In genomic region chr6:235763-236360, GRCh38 we compare ENCODE assay signal across 7 cellular contexts. TPM values are rescaled to one million over a fixed set of nuclear protein-coding genes. Genes with fewer than 3 reads are reported as not detected.
DNase-seq lines count a peak whose midpoint lies in the region; ATAC-seq and TF ChIP-seq lines count a peak whose summit lies in the region.

No MANE protein-coding gene starts in this region.

- H3K79me2 ChIP-seq in hepatocyte, result no peaks in the 10 kb centered on the region

- no peak overlapping the region for H3K4me3 Mint-ChIP-seq in glutamatergic neuron (ENCODE audit: unreplicated experiment)

- peaks cover 3% of the 10 kb centered on the region for H3K9me3 Mint-ChIP-seq in glutamatergic neuron (ENCODE audit: unreplicated experiment)

- H3K4me1 ChIP-seq in HUES6 (ENCODE audit: control insufficient read depth, insufficient read depth, low read length) (peaks cover 6% of the 10 kb centered on the region; the same call in 1 of the 2 replicates), hepatocyte (ENCODE audit: insufficient read depth) (peaks cover 5% of the 10 kb centered on the region)

- H3K9me3 ChIP-seq in HUES6 (ENCODE audit: control insufficient read depth, insufficient read depth, low read depth, low read length), result no peaks in the 10 kb centered on the region
- no peaks in the 10 kb centered on the region for H3K9me3 ChIP-seq in hepatocyte (ENCODE audit: low read depth)

- peaks cover 7% of the 10 kb centered on the region for H3K4me1 Mint-ChIP-seq in glutamatergic neuron (ENCODE audit: low read depth, unreplicated experiment)

- no peaks in the 10 kb centered on the region for H4K20me1 ChIP-seq in hepatocyte (ENCODE audit: insufficient read depth, poor library complexity, severe bottlenecking)

- TF ChIP-seq CTCF in hepatocyte (IDR thresholded peaks at IDR 0.05; ENCODE audit: poor library complexity), result no peak
- TF ChIP-seq CTCF in glutamatergic neuron (IDR thresholded peaks at IDR 0.05; ENCODE audit: partially characterized antibody, unreplicated experiment), result no peak

- H3K27ac Mint-ChIP-seq in glutamatergic neuron (ENCODE audit: unreplicated experiment), result no peak overlapping the region

- ATAC-seq in GM19467 (IDR thresholded peaks at IDR 0.05; ENCODE audit: unreplicated experiment), result peak; percentile 69

- H3K27me3 Mint-ChIP-seq in glutamatergic neuron (ENCODE audit: unreplicated experiment), result peaks cover 1% of the 10 kb centered on the region

- H3K36me3 ChIP-seq in HUES6 (ENCODE audit: control insufficient read depth, insufficient read depth, low read length) (no peaks in the 10 kb centered on the region), hepatocyte (replicated peaks; ENCODE audit: insufficient read depth, low read depth) (no peaks in the 10 kb centered on the region)

- peak overlapping the region; percentile 76 for H2AFZ ChIP-seq in hepatocyte

- WGBS in hepatocyte (ENCODE audit: low lambda C conversion rate, missing lambda C conversion rate), result 4% methylated on average over 2 of the region's 2 CpGs

- no peak overlapping the region for H3K27ac ChIP-seq in HUES6 (ENCODE audit: low read depth, low read length)
- peak overlapping the region; percentile 14 for H3K27ac ChIP-seq in hepatocyte

- H3K36me3 Mint-ChIP-seq in glutamatergic neuron (ENCODE audit: unreplicated experiment), result no peaks in the 10 kb centered on the region

- peak overlapping the region; percentile 65 for H3K4me2 ChIP-seq in hepatocyte

- H3K9me2 ChIP-seq in hepatocyte (replicated peaks; ENCODE audit: insufficient read depth), result no peaks in the 10 kb centered on the region

- peak; percentile 70 to 72 for DNase-seq in activated T-cell treated with anti-CD3 and anti-CD28 coated beads, Interleukin-2, amount 50 U/mL, for 48 hours
- DNase-seq in hepatocyte (ENCODE audit: low spot score) (no peak), NCI-H187 (lab: John Stamatoyannopoulos, UW) (no peak), glutamatergic neuron (no peak)
- peak; percentile 80 for DNase-seq in stimulated activated CD4-positive, alpha-beta T cell treated with anti-CD3 and anti-CD28 coated beads, Interleukin-1b, Interleukin-23, amount 100 ng/mL, for 48 hours

- no peak overlapping the region for H3K9ac ChIP-seq in HUES6 (ENCODE audit: low read length)

- H3K4me3 ChIP-seq in HUES6 (ENCODE audit: low read depth, low read length) (peak overlapping the region; percentile 35), hepatocyte (peak overlapping the region; percentile 13)

- H3K27me3 ChIP-seq in HUES6 (ENCODE audit: control insufficient read depth, insufficient read depth, low read length), result no peaks in the 10 kb centered on the region
- no peaks in the 10 kb centered on the region for H3K27me3 ChIP-seq in hepatocyte

RNA-seq across cellular contexts. Expression of gene DUSP22, which starts 56.4 kb away (rescaled TPM):
- total RNA-seq in hepatocyte (21.9 and 26.3 TPM in 2 replicates), glutamatergic neuron (ENCODE audit: unreplicated experiment) (40.4 TPM)
- 20.7 and 24.2 TPM in 2 replicates for polyA plus RNA-seq in hepatocyte

Comparison
In these comparisons a context has a peak if more than half of its experiments do, and no peak if none do; other contexts are left out.
1. DNase-seq: peak in activated T-cell treated with anti-CD3 and anti-CD28 coated beads, Interleukin-2, amount 50 U/mL, for 48 hours (2 of 2) and stimulated activated CD4-positive, alpha-beta T cell treated with anti-CD3 and anti-CD28 coated beads, Interleukin-1b, Interleukin-23, amount 100 ng/mL, for 48 hours (single experiment); none in hepatocyte (single experiment), NCI-H187 (0 of 2) and glutamatergic neuron (single experiment).